ENCODE assay signal across 1 cellular context in the genomic region with DNA sequence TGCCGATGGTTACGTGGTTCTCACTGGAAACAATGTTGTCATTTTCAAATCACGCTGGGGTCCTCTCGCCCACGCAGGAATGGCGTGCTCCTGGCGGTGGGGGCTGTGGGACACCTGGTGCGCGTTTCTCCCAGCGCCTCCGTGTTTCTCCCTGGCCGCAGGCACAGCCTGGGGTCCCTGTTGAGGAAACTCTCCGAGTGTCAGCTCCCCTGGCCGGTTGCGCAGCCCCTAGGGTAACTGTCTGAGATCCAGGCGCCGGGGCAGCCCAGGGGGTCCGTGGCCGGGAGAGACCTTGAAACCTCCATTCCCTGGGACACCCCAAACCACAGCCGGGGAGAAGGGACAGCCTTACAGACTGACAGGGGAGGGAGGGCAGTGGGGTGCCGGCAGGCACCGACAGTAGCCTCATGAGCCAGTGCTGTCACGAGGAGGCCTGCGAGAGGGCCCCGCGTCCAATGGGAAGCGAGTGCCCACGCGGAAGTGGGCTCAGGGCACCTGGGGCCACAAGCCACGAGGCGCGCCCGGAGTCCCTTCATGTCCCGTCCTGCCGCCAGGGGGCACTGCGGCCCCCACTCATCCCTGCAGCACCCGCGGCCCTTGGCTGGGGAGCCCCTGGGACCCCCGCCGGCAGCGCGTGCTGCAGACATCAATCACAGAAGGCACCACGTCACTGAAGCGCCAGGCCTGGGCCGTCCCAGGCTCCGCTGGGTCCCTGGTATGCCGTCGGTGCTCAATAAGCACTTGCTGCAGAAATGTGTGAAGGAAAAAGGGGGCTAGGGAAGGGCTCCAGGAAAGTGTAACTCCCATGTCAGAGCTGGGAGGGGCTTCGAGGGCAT.
TF ChIP-seq lines count a peak whose summit lies in the region.

No MANE protein-coding gene starts in this region.

TF ChIP-seq in HepG2, 621 proteins besides CTCF, POLR2A, EP300 and RAD21 (continued from another document and continues in another):
- TF ChIP-seq TGIF2 (CRISPR knock-in tag; IDR thresholded peaks at IDR 0.05), result no peak
- TF ChIP-seq ZNF547 (CRISPR knock-in tag; IDR thresholded peaks at IDR 0.05), result no peak; the same call in 1 of the 2 replicates
- TF ChIP-seq ZNF670 (CRISPR knock-in tag; IDR thresholded peaks at IDR 0.05; ENCODE audit: borderline replicate concordance), result no peak
- TF ChIP-seq TBX3 (IDR thresholded peaks at IDR 0.05; ENCODE audit: borderline replicate concordance), result no peak
- no peak for TF ChIP-seq ATAD3A (CRISPR knock-in tag; IDR thresholded peaks at IDR 0.05)
- TF ChIP-seq ZSCAN22 (CRISPR knock-in tag; IDR thresholded peaks at IDR 0.05), result no peak
- TF ChIP-seq PAX8 (CRISPR knock-in tag; IDR thresholded peaks at IDR 0.05; ENCODE audit: borderline replicate concordance), result no peak; the same call in 1 of the 2 replicates
- no peak for TF ChIP-seq NFATC3 (CRISPR knock-in tag; IDR thresholded peaks at IDR 0.05)
- TF ChIP-seq ATM (IDR thresholded peaks at IDR 0.05; ENCODE audit: borderline replicate concordance), result no peak
- TF ChIP-seq, protein P1, sequence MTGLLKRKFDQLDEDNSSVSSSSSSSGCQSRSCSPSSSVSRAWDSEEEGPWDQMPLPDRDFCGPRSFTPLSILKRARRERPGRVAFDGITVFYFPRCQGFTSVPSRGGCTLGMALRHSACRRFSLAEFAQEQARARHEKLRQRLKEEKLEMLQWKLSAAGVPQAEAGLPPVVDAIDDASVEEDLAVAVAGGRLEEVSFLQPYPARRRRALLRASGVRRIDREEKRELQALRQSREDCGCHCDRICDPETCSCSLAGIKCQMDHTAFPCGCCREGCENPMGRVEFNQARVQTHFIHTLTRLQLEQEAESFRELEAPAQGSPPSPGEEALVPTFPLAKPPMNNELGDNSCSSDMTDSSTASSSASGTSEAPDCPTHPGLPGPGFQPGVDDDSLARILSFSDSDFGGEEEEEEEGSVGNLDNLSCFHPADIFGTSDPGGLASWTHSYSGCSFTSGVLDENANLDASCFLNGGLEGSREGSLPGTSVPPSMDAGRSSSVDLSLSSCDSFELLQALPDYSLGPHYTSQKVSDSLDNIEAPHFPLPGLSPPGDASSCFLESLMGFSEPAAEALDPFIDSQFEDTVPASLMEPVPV (CRISPR knock-in tag; IDR thresholded peaks at IDR 0.05), result 0 out of 2 replicates have a peak, but pooled peaks have one; percentile 26
- no peak for TF ChIP-seq NFE2L2 (IDR thresholded peaks at IDR 0.05; ENCODE audit: low read length)
- TF ChIP-seq, protein P2, sequence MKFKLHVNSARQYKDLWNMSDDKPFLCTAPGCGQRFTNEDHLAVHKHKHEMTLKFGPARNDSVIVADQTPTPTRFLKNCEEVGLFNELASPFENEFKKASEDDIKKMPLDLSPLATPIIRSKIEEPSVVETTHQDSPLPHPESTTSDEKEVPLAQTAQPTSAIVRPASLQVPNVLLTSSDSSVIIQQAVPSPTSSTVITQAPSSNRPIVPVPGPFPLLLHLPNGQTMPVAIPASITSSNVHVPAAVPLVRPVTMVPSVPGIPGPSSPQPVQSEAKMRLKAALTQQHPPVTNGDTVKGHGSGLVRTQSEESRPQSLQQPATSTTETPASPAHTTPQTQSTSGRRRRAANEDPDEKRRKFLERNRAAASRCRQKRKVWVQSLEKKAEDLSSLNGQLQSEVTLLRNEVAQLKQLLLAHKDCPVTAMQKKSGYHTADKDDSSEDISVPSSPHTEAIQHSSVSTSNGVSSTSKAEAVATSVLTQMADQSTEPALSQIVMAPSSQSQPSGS (CRISPR knock-in tag; IDR thresholded peaks at IDR 0.05), result no peak
- TF ChIP-seq ZNF33B (CRISPR knock-in tag; IDR thresholded peaks at IDR 0.05), result no peak
- no peak for TF ChIP-seq MBNL3 (CRISPR knock-in tag; conservative IDR thresholded peaks at IDR 0.05)
- no peak for TF ChIP-seq KDM5A (IDR thresholded peaks at IDR 0.05; ENCODE audit: borderline replicate concordance, low read length)
- TF ChIP-seq POLR2AphosphoS5 (IDR thresholded peaks at IDR 0.05; ENCODE audit: low read depth, low read length), result no peak
- TF ChIP-seq DNMT1 (CRISPR knock-in tag; IDR thresholded peaks at IDR 0.05), result no peak
- TF ChIP-seq, protein P3, sequence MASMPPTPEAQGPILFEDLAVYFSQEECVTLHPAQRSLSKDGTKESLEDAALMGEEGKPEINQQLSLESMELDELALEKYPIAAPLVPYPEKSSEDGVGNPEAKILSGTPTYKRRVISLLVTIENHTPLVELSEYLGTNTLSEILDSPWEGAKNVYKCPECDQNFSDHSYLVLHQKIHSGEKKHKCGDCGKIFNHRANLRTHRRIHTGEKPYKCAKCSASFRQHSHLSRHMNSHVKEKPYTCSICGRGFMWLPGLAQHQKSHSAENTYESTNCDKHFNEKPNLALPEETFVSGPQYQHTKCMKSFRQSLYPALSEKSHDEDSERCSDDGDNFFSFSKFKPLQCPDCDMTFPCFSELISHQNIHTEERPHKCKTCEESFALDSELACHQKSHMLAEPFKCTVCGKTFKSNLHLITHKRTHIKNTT (CRISPR knock-in tag; IDR thresholded peaks at IDR 0.05), result no peak
- TF ChIP-seq IKZF4 (CRISPR knock-in tag; IDR thresholded peaks at IDR 0.05; ENCODE audit: borderline replicate concordance, low read depth, not compliant biosample characterization), result no peak
- TF ChIP-seq HNRNPUL1 (IDR thresholded peaks at IDR 0.05; ENCODE audit: low read depth, low read length), result no peak
- peak; percentile 45 for TF ChIP-seq XRCC5 (optimal IDR thresholded peaks at IDR 0.05; ENCODE audit: low read length)
- TF ChIP-seq TMF1 (CRISPR knock-in tag; IDR thresholded peaks at IDR 0.05; ENCODE audit: low read depth), result no peak
- TF ChIP-seq, protein P4, sequence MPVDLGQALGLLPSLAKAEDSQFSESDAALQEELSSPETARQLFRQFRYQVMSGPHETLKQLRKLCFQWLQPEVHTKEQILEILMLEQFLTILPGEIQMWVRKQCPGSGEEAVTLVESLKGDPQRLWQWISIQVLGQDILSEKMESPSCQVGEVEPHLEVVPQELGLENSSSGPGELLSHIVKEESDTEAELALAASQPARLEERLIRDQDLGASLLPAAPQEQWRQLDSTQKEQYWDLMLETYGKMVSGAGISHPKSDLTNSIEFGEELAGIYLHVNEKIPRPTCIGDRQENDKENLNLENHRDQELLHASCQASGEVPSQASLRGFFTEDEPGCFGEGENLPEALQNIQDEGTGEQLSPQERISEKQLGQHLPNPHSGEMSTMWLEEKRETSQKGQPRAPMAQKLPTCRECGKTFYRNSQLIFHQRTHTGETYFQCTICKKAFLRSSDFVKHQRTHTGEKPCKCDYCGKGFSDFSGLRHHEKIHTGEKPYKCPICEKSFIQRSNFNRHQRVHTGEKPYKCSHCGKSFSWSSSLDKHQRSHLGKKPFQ (CRISPR knock-in tag; IDR thresholded peaks at IDR 0.05; ENCODE audit: insufficient replicate concordance), result no peak
- TF ChIP-seq ZNF784 (CRISPR knock-in tag; IDR thresholded peaks at IDR 0.05; ENCODE audit: borderline replicate concordance), result no peak
- TF ChIP-seq, protein P5, sequence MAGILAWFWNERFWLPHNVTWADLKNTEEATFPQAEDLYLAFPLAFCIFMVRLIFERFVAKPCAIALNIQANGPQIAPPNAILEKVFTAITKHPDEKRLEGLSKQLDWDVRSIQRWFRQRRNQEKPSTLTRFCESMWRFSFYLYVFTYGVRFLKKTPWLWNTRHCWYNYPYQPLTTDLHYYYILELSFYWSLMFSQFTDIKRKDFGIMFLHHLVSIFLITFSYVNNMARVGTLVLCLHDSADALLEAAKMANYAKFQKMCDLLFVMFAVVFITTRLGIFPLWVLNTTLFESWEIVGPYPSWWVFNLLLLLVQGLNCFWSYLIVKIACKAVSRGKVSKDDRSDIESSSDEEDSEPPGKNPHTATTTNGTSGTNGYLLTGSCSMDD (CRISPR knock-in tag; IDR thresholded peaks at IDR 0.05), result 0 out of 2 replicates have a peak, but pooled peaks have one; percentile 17
- TF ChIP-seq ZNF530 (CRISPR knock-in tag; IDR thresholded peaks at IDR 0.05; ENCODE audit: low read depth), result no peak
- TF ChIP-seq KLF11 (CRISPR knock-in tag; IDR thresholded peaks at IDR 0.05), result no peak
- 0 out of 2 replicates have a peak, but pooled peaks have one; percentile 30 for TF ChIP-seq SALL2 (CRISPR knock-in tag; IDR thresholded peaks at IDR 0.05)
- no peak for TF ChIP-seq ZNF772 (CRISPR knock-in tag; IDR thresholded peaks at IDR 0.05)
- peak; percentile 70; the same call in 1 of the 2 replicates for TF ChIP-seq ZNF564 (CRISPR knock-in tag; IDR thresholded peaks at IDR 0.05)
- peak; percentile 70; the same call in 1 of the 2 replicates for TF ChIP-seq DZIP1 (CRISPR knock-in tag; IDR thresholded peaks at IDR 0.05)
- TF ChIP-seq ZNF207 (IDR thresholded peaks at IDR 0.05; ENCODE audit: borderline replicate concordance), result no peak
- TF ChIP-seq TCF7 (IDR thresholded peaks at IDR 0.05; ENCODE audit: low read depth), result no peak
- TF ChIP-seq MXD1 (CRISPR knock-in tag; IDR thresholded peaks at IDR 0.05), result no peak
- TF ChIP-seq SMYD3 (CRISPR knock-in tag; IDR thresholded peaks at IDR 0.05), result no peak
- no peak for TF ChIP-seq SRSF9 (IDR thresholded peaks at IDR 0.05; ENCODE audit: borderline replicate concordance, insufficient read depth, low read depth, low read length, poor library complexity, severe bottlenecking)
- no peak for TF ChIP-seq ZFP37 (CRISPR knock-in tag; IDR thresholded peaks at IDR 0.05; ENCODE audit: borderline replicate concordance)
- TF ChIP-seq TBP (CRISPR knock-in tag; IDR thresholded peaks at IDR 0.05), result no peak
- no peak for TF ChIP-seq ZNF737 (CRISPR knock-in tag; IDR thresholded peaks at IDR 0.05; ENCODE audit: borderline replicate concordance)
- no peak for TF ChIP-seq ZKSCAN8 (CRISPR knock-in tag; IDR thresholded peaks at IDR 0.05; ENCODE audit: borderline replicate concordance)
- TF ChIP-seq TSC22D2 (CRISPR knock-in tag; IDR thresholded peaks at IDR 0.05; ENCODE audit: borderline replicate concordance), result no peak
- TF ChIP-seq HDAC1 (CRISPR knock-in tag; IDR thresholded peaks at IDR 0.05), result peak; percentile 59; the same call in 1 of the 2 replicates
- no peak for TF ChIP-seq POLR2G (IDR thresholded peaks at IDR 0.05; ENCODE audit: low read depth, low read length)
- no peak for TF ChIP-seq ZKSCAN5 (CRISPR knock-in tag; IDR thresholded peaks at IDR 0.05)
- no peak for TF ChIP-seq ZNF513 (CRISPR knock-in tag; conservative IDR thresholded peaks at IDR 0.05)
- no peak for TF ChIP-seq HMG20B (CRISPR knock-in tag; conservative IDR thresholded peaks at IDR 0.05)
- no peak for TF ChIP-seq FOSL1 (CRISPR knock-in tag; IDR thresholded peaks at IDR 0.05; ENCODE audit: borderline replicate concordance)
- no peak for TF ChIP-seq SNAI1 (CRISPR knock-in tag; IDR thresholded peaks at IDR 0.05; ENCODE audit: borderline replicate concordance)
- TF ChIP-seq GABPA (IDR thresholded peaks at IDR 0.05; ENCODE audit: low read depth, low read length), result no peak
- no peak for TF ChIP-seq GABPA (CRISPR knock-in tag; IDR thresholded peaks at IDR 0.05; ENCODE audit: low read depth)
- no peak for TF ChIP-seq ZNF569 (CRISPR knock-in tag; IDR thresholded peaks at IDR 0.05; ENCODE audit: borderline replicate concordance)
